In the genomic region with DNA sequence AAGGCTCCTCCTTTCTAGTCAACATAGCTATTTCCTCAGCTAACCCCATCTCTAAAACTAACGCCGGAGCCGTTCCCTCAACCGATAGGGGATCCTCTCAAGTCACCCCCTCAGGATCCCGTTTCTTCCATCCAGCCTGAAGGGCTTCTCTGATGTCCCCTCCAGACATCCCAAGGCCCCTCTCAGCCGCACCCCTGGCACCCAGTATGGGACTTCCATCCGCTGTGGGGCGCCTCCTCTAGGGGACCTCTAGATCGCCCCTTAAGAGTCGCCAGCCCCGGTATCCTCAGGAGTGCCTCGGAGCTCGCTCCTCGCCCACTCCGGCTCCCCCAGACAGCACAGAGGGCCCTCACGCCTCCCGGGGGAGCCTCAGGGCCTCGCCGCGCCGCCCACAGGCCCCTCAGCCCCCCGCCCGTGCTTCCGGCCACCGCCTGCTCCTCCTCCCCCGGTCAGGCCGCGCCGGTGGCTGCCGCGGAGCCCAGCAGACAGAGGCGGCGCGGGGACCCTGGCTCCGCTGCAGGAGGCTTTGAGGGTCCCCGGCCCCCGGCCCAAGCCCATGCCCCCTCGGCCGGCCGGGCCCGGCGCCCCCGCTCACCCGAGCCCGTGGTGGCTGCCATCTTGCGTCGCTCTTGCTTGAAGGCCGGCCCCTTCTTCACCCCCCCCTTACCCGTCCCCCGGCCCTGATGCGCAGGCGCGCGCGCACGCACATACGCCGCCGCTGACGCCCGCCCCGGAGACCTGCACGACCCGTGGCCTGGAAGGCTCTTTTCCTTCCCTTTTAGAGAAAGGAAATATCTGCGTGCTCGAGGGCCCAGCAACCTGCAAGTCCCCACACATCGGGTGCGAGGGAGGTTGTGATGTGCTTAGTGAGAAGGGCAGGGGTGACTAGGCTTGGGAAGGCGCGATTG, we compare ENCODE assay signal across 8 cellular contexts. TPM values are rescaled to one million over a fixed set of nuclear protein-coding genes. Genes with fewer than 3 reads are reported as not detected.
DNase-seq lines count a peak whose midpoint lies in the region; ATAC-seq and TF ChIP-seq lines count a peak whose summit lies in the region.

A gene (minus strand): TSS at position 639 of the 908 bp plus-strand sequence. CDS start 22 bp downstream, at position 617.

- CTCF ChIA-PET in CD8-positive, alpha-beta memory T cell (lab: Charles Lee): interaction anchor here (0.7 to 2.7 kb wide), 5 partner anchors 8 to 134 kb away, joined by 3 to 9 read pairs (median 5); no protein-coding TSS in a partner anchor

- H3K27me3 Mint-ChIP-seq in CD8-positive, alpha-beta memory T cell: peaks cover 0 to 3% of the 10 kb centered on the region in 2 donors
- H3K27me3 Mint-ChIP-seq in activated T-cell treated with anti-CD3 and anti-CD28 coated beads, Interleukin-2, amount 50 U/mL, for 72 hours (ENCODE audit: low read depth): no peaks in the 10 kb centered on the region

- peak within 1 kb of the TSS; percentile 83 for H3K4me3 ChIP-seq in CD8-positive, alpha-beta memory T cell (ENCODE audit: low read length)
- H3K4me3 ChIP-seq in Karpas-422 (ENCODE audit: low read length) (peak within 1 kb of the TSS; percentile 94), esophagus muscularis mucosa (peak within 1 kb of the TSS; percentile 77 to 95 (median 93))

- H3K36me3 Mint-ChIP-seq in CD8-positive, alpha-beta memory T cell: peaks cover 0 to 26% (median 1%) of the 10 kb centered on the region in 3 donors
- peaks cover 6 to 22% of the 10 kb centered on the region in 2 donors for H3K36me3 Mint-ChIP-seq in activated T-cell treated with anti-CD3 and anti-CD28 coated beads, Interleukin-2, amount 50 U/mL, for 72 hours (ENCODE audit: insufficient read depth in 2 of 2)

- peak; percentile 31 to 42 (median 40) for TF ChIP-seq CTCF in esophagus muscularis mucosa (IDR thresholded peaks at IDR 0.05)

- no peaks in the 10 kb centered on the region for H3K9me3 Mint-ChIP-seq in CD8-positive, alpha-beta memory T cell
- H3K9me3 Mint-ChIP-seq in activated T-cell treated with anti-CD3 and anti-CD28 coated beads, Interleukin-2, amount 50 U/mL, for 72 hours: no peaks in the 10 kb centered on the region

- peak within 1 kb of the TSS; percentile 89 for H3K27ac ChIP-seq in CD8-positive, alpha-beta memory T cell (ENCODE audit: low read depth, low read length)
- H3K27ac ChIP-seq in Karpas-422 (ENCODE audit: low read length) (peak within 1 kb of the TSS; percentile 87), esophagus muscularis mucosa (replicated peaks in 1 of 4) (peak within 1 kb of the TSS; percentile 96 to 100 (median 98))

- peak; percentile 84 to 92 (median 86) for DNase-seq in CD8-positive, alpha-beta memory T cell
- peak; percentile 96 for DNase-seq in Karpas-422
- DNase-seq in RKO (ENCODE audit: low spot score): peak; percentile 93
- DNase-seq in activated T-cell treated with anti-CD3 and anti-CD28 coated beads, Interleukin-2, amount 50 U/mL, for 72 hours: peak; percentile 89 to 90
- DNase-seq in esophagus muscularis mucosa (ENCODE audit: extremely low spot score): peak; percentile 98
- DNase-seq in myocyte (ENCODE audit: low read depth): peak; percentile 86
- DNase-seq in stimulated activated CD8-positive, alpha-beta memory T cell treated with anti-CD3 and anti-CD28 coated beads, Interleukin-7, amount 100 ng/mL, for 4 hours (ENCODE audit: low read depth in 2 of 2): peak; percentile 83 to 88

- H3K4me1 Mint-ChIP-seq in CD8-positive, alpha-beta memory T cell: peaks cover 74 to 85% (median 80%) of the 10 kb centered on the region in 3 donors
- peaks cover 81% of the 10 kb centered on the region for H3K4me1 Mint-ChIP-seq in activated T-cell treated with anti-CD3 and anti-CD28 coated beads, Interleukin-2, amount 50 U/mL, for 72 hours (ENCODE audit: low read depth)

- H3K36me3 ChIP-seq in CD8-positive, alpha-beta memory T cell (ENCODE audit: insufficient read depth, low read length): peaks cover 4% of the 10 kb centered on the region
- H3K36me3 ChIP-seq in Karpas-422 (ENCODE audit: insufficient read depth, low read length) (peaks cover 10% of the 10 kb centered on the region; the same call in 1 of the 2 replicates), esophagus muscularis mucosa (no peaks in the 10 kb centered on the region)

- peak within 1 kb of the TSS; percentile 87 for H3K4me2 ChIP-seq in Karpas-422 (ENCODE audit: low read depth, low read length, poor library complexity, severe bottlenecking)

- no peaks in the 10 kb centered on the region for H3K9me2 ChIP-seq in Karpas-422 (replicated peaks; ENCODE audit: insufficient read depth, low read length)

- peaks cover 45% of the 10 kb centered on the region for H4K20me1 ChIP-seq in Karpas-422 (ENCODE audit: insufficient read depth, low read depth, low read length)

- TF ChIP-seq POLR2A in esophagus muscularis mucosa (IDR thresholded peaks at IDR 0.05; ENCODE audit: low read depth): peak; percentile 72

- no peaks in the 10 kb centered on the region for H3K9me3 ChIP-seq in CD8-positive, alpha-beta memory T cell (ENCODE audit: low read length)
- H3K9me3 ChIP-seq in Karpas-422 (ENCODE audit: low read length): no peaks in the 10 kb centered on the region
- no peaks in the 10 kb centered on the region for H3K9me3 ChIP-seq in esophagus muscularis mucosa

- peak within 1 kb of the TSS; percentile 48; the same call in 1 of the 2 replicates for H2AFZ ChIP-seq in Karpas-422 (ENCODE audit: low read length)

- intact Hi-C loops in esophagus muscularis mucosa (cut with DNase I): no loop called here

- no peak for TF ChIP-seq EP300 in esophagus muscularis mucosa (IDR thresholded peaks at IDR 0.05)

- peaks cover 75% of the 10 kb centered on the region for H3K79me2 ChIP-seq in Karpas-422 (ENCODE audit: low read length)

- POLR2A ChIA-PET in CD8-positive, alpha-beta memory T cell (lab: Charles Lee): interaction anchor here (0.6 to 1.6 kb wide), 7 partner anchors 19 to 397 kb away, joined by 3 to 6 read pairs (median 3); a partner anchor contains a TSS

- peak within 1 kb of the TSS; percentile 93 for H3K9ac ChIP-seq in Karpas-422 (ENCODE audit: low read length)

- H3K27me3 ChIP-seq in CD8-positive, alpha-beta memory T cell (ENCODE audit: insufficient read depth, low read length, poor library complexity, severe bottlenecking): no peaks in the 10 kb centered on the region
- H3K27me3 ChIP-seq in Karpas-422 (ENCODE audit: low read length) (no peaks in the 10 kb centered on the region), esophagus muscularis mucosa (no peaks in the 10 kb centered on the region)

- ATAC-seq in GM21447 (IDR thresholded peaks at IDR 0.05; ENCODE audit: unreplicated experiment): peak; percentile 39
- ATAC-seq in activated T-cell treated with anti-CD3 and anti-CD28 coated beads, Interleukin-2, amount 50 U/mL, for 72 hours (replicated peaks in 1 of 2): peak; percentile 62 to 69

- peak within 1 kb of the TSS; percentile 95 to 99 (median 99) for H3K4me3 Mint-ChIP-seq in CD8-positive, alpha-beta memory T cell
- H3K4me3 Mint-ChIP-seq in activated T-cell treated with anti-CD3 and anti-CD28 coated beads, Interleukin-2, amount 50 U/mL, for 72 hours: peak within 1 kb of the TSS; percentile 90 to 98

- peak within 1 kb of the TSS; percentile 95 to 99 (median 98) for H3K27ac Mint-ChIP-seq in CD8-positive, alpha-beta memory T cell
- peak within 1 kb of the TSS; percentile 99 for H3K27ac Mint-ChIP-seq in activated T-cell treated with anti-CD3 and anti-CD28 coated beads, Interleukin-2, amount 50 U/mL, for 72 hours

- WGBS in esophagus muscularis mucosa: under 1% methylated on average over 43 of the region's 70 CpGs

- peaks cover 74% of the 10 kb centered on the region for H3K4me1 ChIP-seq in CD8-positive, alpha-beta memory T cell (ENCODE audit: insufficient read depth, low read length)
- H3K4me1 ChIP-seq in Karpas-422 (ENCODE audit: low read length) (peaks cover 69% of the 10 kb centered on the region), esophagus muscularis mucosa (peaks cover 65 to 79% (median 76%) of the 10 kb centered on the region in 4 donors)

RNA-seq across cellular contexts. Expression of the gene that starts here (rescaled TPM):
- total RNA-seq in CD8-positive, alpha-beta memory T cell: 100 to 1,000 TPM; 160 to 183 TPM
- 176 TPM for polyA plus RNA-seq in CD8-positive, alpha-beta memory T cell
- 76.7 and 95.6 TPM in 2 replicates for total RNA-seq in Karpas-422 (2014; rRNA removed; shearing (Covaris generic); ENCODE audit: low replicate concordance)
- total RNA-seq in activated T-cell treated with anti-CD3 and anti-CD28 coated beads, Interleukin-2, amount 50 U/mL, for 72 hours: 100 to 1,000 TPM; 150 to 176 TPM
- total RNA-seq in esophagus muscularis mucosa (100 to 1,000 TPM in 1 of 4 donors, 10 to 100 TPM in 3; 66.8 to 104 (median 78.3) TPM), myocyte (86.8 and 96.8 TPM in 2 replicates)
- 118 TPM for polyA plus RNA-seq in myocyte (2012)

Comparison
In these comparisons a context has a peak if more than half of its experiments do, and no peak if none do; other contexts are left out.
1. Peak in every context shown above with its lines: DNase-seq, ATAC-seq, H3K4me3 ChIP-seq and H3K27ac ChIP-seq.